Comparison of ENCODE assay signal across 19 cellular contexts in genomic region chr2:75340560-75340959, GRCh38.
DNase-seq lines count a peak whose midpoint lies in the region; ATAC-seq and TF ChIP-seq lines count a peak whose summit lies in the region.
"Had no signal": no experiment of that assay in that cellular context is flagged by ENCODE, and none has a peak within 500 bp of the region (broad histone marks: within the 10 kb centered on the region; RNA-seq: fewer than 3 reads in every experiment).

No MANE protein-coding gene starts in this region.

- H3K27ac Mint-ChIP-seq in HFFc6: no peak overlapping the region
- no peak overlapping the region for H3K27ac Mint-ChIP-seq in activated naive CD8-positive, alpha-beta T cell treated with anti-CD3 and anti-CD28 coated beads for 36 hours
- H3K27ac Mint-ChIP-seq in endodermal cell: no peak overlapping the region
- H3K27ac Mint-ChIP-seq: activated CD8-positive, alpha-beta T cell treated with anti-CD3 and anti-CD28 coated beads for 36 hours; activated T-helper 1 cell treated with anti-CD3 and anti-CD28 coated beads, Interleukin-12 subunit alpha, Interleukin-12 subunit beta, Interleukin-2, Interleukin-4 antibody, amounts not matched to agents 30 ng/mL and 10 ng/mL and 1 ng/mL, durations not matched to agents 14 hours and 24 hours and 36 hours had no signal

- no peaks in the 10 kb centered on the region for H3K9me3 ChIP-seq in endodermal cell (ENCODE audit: control insufficient read depth, low read length)
- H3K9me3 ChIP-seq: Caco-2, heart right ventricle had no signal

- H3K4me1 ChIP-seq in endodermal cell (ENCODE audit: control insufficient read depth, insufficient read depth, low read length): peaks cover 6% of the 10 kb centered on the region
- H3K4me1 ChIP-seq: Caco-2 had no signal

- H3K9me3 Mint-ChIP-seq in HFFc6 (no peaks in the 10 kb centered on the region), endodermal cell (no peaks in the 10 kb centered on the region)
- no peaks in the 10 kb centered on the region for H3K9me3 Mint-ChIP-seq in activated naive CD8-positive, alpha-beta T cell treated with anti-CD3 and anti-CD28 coated beads for 36 hours
- H3K9me3 Mint-ChIP-seq: activated CD8-positive, alpha-beta T cell treated with anti-CD3 and anti-CD28 coated beads for 36 hours; activated T-helper 1 cell treated with anti-CD3 and anti-CD28 coated beads, Interleukin-12 subunit alpha, Interleukin-12 subunit beta, Interleukin-2, Interleukin-4 antibody, amounts not matched to agents 30 ng/mL and 10 ng/mL and 1 ng/mL, durations not matched to agents 14 hours and 24 hours and 36 hours had no signal

- H3K36me3 ChIP-seq in endodermal cell (ENCODE audit: control insufficient read depth, insufficient read depth, low read length): no peaks in the 10 kb centered on the region
- H3K36me3 ChIP-seq: heart right ventricle had no signal

- DNase-seq in AG10803 (ENCODE audit: low read depth) (peak; percentile 46), HFFc6 (peak; percentile 17), NCI-H2227 treated with DMSO at 0.1 percent for 48 hours (lab: John Stamatoyannopoulos, UW) (peak; percentile 94), dedifferentiated amniotic fluid mesenchymal stem cell (ENCODE audit: extremely low spot score) (peak; percentile 20), endodermal cell (no peak)
- DNase-seq in activated naive CD8-positive, alpha-beta T cell treated with anti-CD3 and anti-CD28 coated beads for 36 hours: no peak
- DNase-seq: activated CD8-positive, alpha-beta T cell treated with anti-CD3 and anti-CD28 coated beads for 36 hours; amygdala; Caco-2; heart right ventricle; Kasumi-1; kidney; NCI-H2171 treated with DMSO at 0.1 percent for 48 hours; stimulated activated CD4-positive, alpha-beta T cell treated with anti-CD3 and anti-CD28 coated beads, Interleukin-15, amount 100 ng/mL, for 24 hours had no signal

- H3K9ac ChIP-seq in endodermal cell (ENCODE audit: extremely low read depth, low read length, poor library complexity, severe bottlenecking): no peak overlapping the region

- no peaks in the 10 kb centered on the region for H3K36me3 Mint-ChIP-seq in HFFc6 (ENCODE audit: low read depth)
- H3K36me3 Mint-ChIP-seq in activated naive CD8-positive, alpha-beta T cell treated with anti-CD3 and anti-CD28 coated beads for 36 hours: peaks cover 4% of the 10 kb centered on the region
- H3K36me3 Mint-ChIP-seq in endodermal cell (ENCODE audit: low read depth): no peaks in the 10 kb centered on the region

- H3K27me3 Mint-ChIP-seq in HFFc6 (ENCODE audit: insufficient read depth) (peaks cover 16% of the 10 kb centered on the region), endodermal cell (ENCODE audit: insufficient read depth) (no peaks in the 10 kb centered on the region)
- no peaks in the 10 kb centered on the region for H3K27me3 Mint-ChIP-seq in activated naive CD8-positive, alpha-beta T cell treated with anti-CD3 and anti-CD28 coated beads for 36 hours
- H3K27me3 Mint-ChIP-seq: activated CD8-positive, alpha-beta T cell treated with anti-CD3 and anti-CD28 coated beads for 36 hours had no signal

- H3K27me3 ChIP-seq in endodermal cell (ENCODE audit: control insufficient read depth, insufficient read depth, low read length, poor library complexity, severe bottlenecking): no peaks in the 10 kb centered on the region

- WGBS in endodermal cell (ENCODE audit: insufficient coverage in 1 of 2, insufficient read length in 1 of 2), 2 experiments: 93 to 100% methylated on average over 2 to 3 of the region's 3 CpGs

- no peak for ATAC-seq in HG03108 (IDR thresholded peaks at IDR 0.05; ENCODE audit: unreplicated experiment)
- ATAC-seq in HG03342 (IDR thresholded peaks at IDR 0.05; ENCODE audit: unreplicated experiment): no peak
- ATAC-seq: activated CD8-positive, alpha-beta T cell treated with anti-CD3 and anti-CD28 coated beads for 36 hours; heart right ventricle had no signal

- TF ChIP-seq CTCF in AG10803 (conservative IDR thresholded peaks at IDR 0.05; ENCODE audit: low read length) (no peak), HFFc6 (IDR thresholded peaks at IDR 0.05) (no peak), endodermal cell (conservative IDR thresholded peaks at IDR 0.05) (no peak)

- H3K27ac ChIP-seq in endodermal cell (ENCODE audit: low read depth, low read length): no peak overlapping the region
- H3K27ac ChIP-seq: epithelial cell of prostate, heart right ventricle, HL-60 had no signal

- H3K4me1 Mint-ChIP-seq in HFFc6 (ENCODE audit: low read depth): peaks cover 14% of the 10 kb centered on the region
- H3K4me1 Mint-ChIP-seq in activated naive CD8-positive, alpha-beta T cell treated with anti-CD3 and anti-CD28 coated beads for 36 hours: no peaks in the 10 kb centered on the region
- H3K4me1 Mint-ChIP-seq in endodermal cell: peaks cover 19% of the 10 kb centered on the region

- H3K4me3 ChIP-seq in AG10803 (ENCODE audit: low read length) (no peak overlapping the region), endodermal cell (ENCODE audit: low read length) (no peak overlapping the region)
- H3K4me3 ChIP-seq: heart right ventricle had no signal

- H3K4me3 Mint-ChIP-seq in HFFc6: no peak overlapping the region
- H3K4me3 Mint-ChIP-seq in activated naive CD8-positive, alpha-beta T cell treated with anti-CD3 and anti-CD28 coated beads for 36 hours: no peak overlapping the region
- no peak overlapping the region for H3K4me3 Mint-ChIP-seq in endodermal cell
- H3K4me3 Mint-ChIP-seq: activated CD8-positive, alpha-beta T cell treated with anti-CD3 and anti-CD28 coated beads for 36 hours; activated T-helper 1 cell treated with anti-CD3 and anti-CD28 coated beads, Interleukin-12 subunit alpha, Interleukin-12 subunit beta, Interleukin-2, Interleukin-4 antibody, amounts not matched to agents 30 ng/mL and 10 ng/mL and 1 ng/mL, durations not matched to agents 14 hours and 24 hours and 36 hours had no signal

Comparison
In these comparisons a context has a peak if more than half of its experiments do, and no peak if none do; other contexts are left out.
1. DNase-seq: peak in AG10803 (single experiment), HFFc6 (single experiment), NCI-H2227 treated with DMSO at 0.1 percent for 48 hours (single experiment) and dedifferentiated amniotic fluid mesenchymal stem cell (single experiment); none in activated naive CD8-positive, alpha-beta T cell treated with anti-CD3 and anti-CD28 coated beads for 36 hours (single experiment) and endodermal cell (single experiment).